Comparison of ENCODE assay signal across 23 cellular contexts in the genomic region with DNA sequence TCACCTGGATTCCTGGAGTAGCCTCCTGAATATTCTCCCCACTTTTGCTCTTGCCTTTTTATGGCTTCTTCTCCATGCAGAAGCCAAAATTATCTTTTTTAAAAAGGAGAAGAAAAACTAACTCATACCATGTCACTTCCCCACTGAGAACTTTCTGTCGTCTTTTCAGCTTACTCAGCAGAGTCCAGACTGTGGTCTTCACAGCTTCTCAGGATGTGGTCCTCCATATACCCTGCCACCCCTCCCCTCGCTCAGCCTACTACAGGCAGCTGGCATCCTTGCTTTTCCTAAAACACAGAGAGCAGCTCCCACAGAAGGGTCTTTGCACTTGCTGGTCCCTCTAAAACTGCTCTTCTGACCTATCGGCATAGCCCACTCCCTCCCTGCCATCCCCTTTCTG.
"Had no signal": no experiment of that assay in that cellular context is flagged by ENCODE, and none has a peak within 500 bp of the region (broad histone marks: within the 10 kb centered on the region; RNA-seq: fewer than 3 reads in every experiment).

No MANE protein-coding gene starts in this region.

- H3K4me3 ChIP-seq: left lung, testis, uterus had no signal

- H3K4me1 Mint-ChIP-seq: activated B cell treated with CpG ODN at 0.5 μM for 24 hours; activated CD4-positive, alpha-beta T cell treated with anti-CD3 and anti-CD28 coated beads for 36 hours; activated naive CD8-positive, alpha-beta T cell treated with anti-CD3 and anti-CD28 coated beads for 36 hours; naive B cell; neural crest cell had no signal

- DNase-seq: activated B cell treated with CpG ODN at 0.5 μM for 24 hours; activated CD4-positive, alpha-beta T cell treated with anti-CD3 and anti-CD28 coated beads for 36 hours; activated CD4-positive, alpha-beta T cell treated with anti-CD3 and anti-CD28 coated beads, Interleukin-2, amount 50 U/mL, for 4 hours; activated CD8-positive, alpha-beta memory T cell treated with anti-CD3 and anti-CD28 coated beads, Interleukin-2, amount 50 U/mL, for 48 hours; activated naive CD4-positive, alpha-beta T cell treated with Interleukin-2 at 50 U/mL for 16 hours; activated naive CD8-positive, alpha-beta T cell treated with anti-CD3 and anti-CD28 coated beads for 36 hours; activated T-cell treated with anti-CD3 and anti-CD28 coated beads, Interleukin-2, amount 50 U/mL, for 4 hours; central memory CD4-positive, alpha-beta T cell; effector memory CD4-positive, alpha-beta T cell; foreskin keratinocyte; kidney glomerular epithelial cell; naive B cell; occipital lobe; posterior cingulate gyrus; stimulated activated CD4-positive, alpha-beta T cell treated with anti-CD3 and anti-CD28 coated beads, Interleukin-2, amount 100 ng/mL, for 48 hours; stimulated activated CD8-positive, alpha-beta memory T cell treated with anti-CD3 and anti-CD28 coated beads, Interleukin-4, amount 100 ng/mL, for 48 hours; stimulated activated naive CD4-positive, alpha-beta T cell; T1000; testis; trophoblast cell; uterus had no signal

- ATAC-seq: activated CD4-positive, alpha-beta T cell treated with anti-CD3 and anti-CD28 coated beads for 36 hours; activated T-cell treated with anti-CD3 and anti-CD28 coated beads, Interleukin-2, amount 50 U/mL, for 4 hours; foreskin keratinocyte; left lung had no signal

- H3K36me3 ChIP-seq: uterus had no signal

- H3K27ac Mint-ChIP-seq: activated B cell treated with CpG ODN at 0.5 μM for 24 hours; activated CD4-positive, alpha-beta T cell treated with anti-CD3 and anti-CD28 coated beads for 36 hours; activated naive CD8-positive, alpha-beta T cell treated with anti-CD3 and anti-CD28 coated beads for 36 hours; naive B cell had no signal

- H3K9me3 Mint-ChIP-seq: activated B cell treated with CpG ODN at 0.5 μM for 24 hours; activated naive CD8-positive, alpha-beta T cell treated with anti-CD3 and anti-CD28 coated beads for 36 hours; activated T-cell treated with anti-CD3 and anti-CD28 coated beads, Interleukin-2, amount 50 U/mL, for 4 hours; naive B cell had no signal

- H3K27me3 Mint-ChIP-seq: activated CD4-positive, alpha-beta T cell treated with anti-CD3 and anti-CD28 coated beads for 36 hours; activated naive CD8-positive, alpha-beta T cell treated with anti-CD3 and anti-CD28 coated beads for 36 hours had no signal

- H3K4me3 Mint-ChIP-seq: activated B cell treated with CpG ODN at 0.5 μM for 24 hours; activated CD4-positive, alpha-beta T cell treated with anti-CD3 and anti-CD28 coated beads for 36 hours; activated naive CD8-positive, alpha-beta T cell treated with anti-CD3 and anti-CD28 coated beads for 36 hours; activated T-cell treated with anti-CD3 and anti-CD28 coated beads, Interleukin-2, amount 50 U/mL, for 4 hours; naive B cell; neural crest cell had no signal

- H3K27me3 ChIP-seq: foreskin keratinocyte, left lung, testis, uterus had no signal

- H3K4me1 ChIP-seq: foreskin keratinocyte, left lung, testis, uterus had no signal

- H3K36me3 Mint-ChIP-seq: activated naive CD8-positive, alpha-beta T cell treated with anti-CD3 and anti-CD28 coated beads for 36 hours; naive B cell had no signal

- H3K27ac ChIP-seq: foreskin keratinocyte, left lung, testis, uterus had no signal
